In the genomic region with DNA sequence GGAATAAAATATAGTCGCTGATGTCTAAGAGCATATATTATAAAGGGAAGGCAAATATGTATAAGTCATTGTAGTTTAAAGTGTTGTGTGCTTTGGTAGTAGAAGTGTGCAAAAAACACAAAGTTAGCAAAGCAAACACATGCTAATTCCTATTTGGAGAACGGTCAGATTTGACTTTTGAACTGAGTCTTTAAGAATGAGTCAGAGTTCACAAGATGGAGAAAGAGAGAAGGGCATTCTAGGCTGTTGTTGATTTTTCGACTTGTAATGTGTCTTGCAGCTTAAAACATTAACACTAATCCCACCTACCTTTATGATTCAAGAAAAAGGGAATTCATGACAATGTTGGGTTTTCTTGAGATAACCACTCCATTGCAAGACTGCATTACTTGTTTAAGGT, we compare ENCODE assay signal across 24 cellular contexts.
DNase-seq lines count a peak whose midpoint lies in the region; ATAC-seq, FAIRE-seq and TF ChIP-seq lines count a peak whose summit lies in the region.
"Had no signal": no experiment of that assay in that cellular context is flagged by ENCODE, and none has a peak within 500 bp of the region (broad histone marks: within the 10 kb centered on the region; RNA-seq: fewer than 3 reads in every experiment).

No MANE protein-coding gene starts in this region.

- H3K9ac ChIP-seq in endothelial cell of umbilical vein (replicated peaks; ENCODE audit: extremely low read depth, insufficient read depth, low read length): no peak overlapping the region

- no peak overlapping the region for H2AFZ ChIP-seq in endothelial cell of umbilical vein (ENCODE audit: low read depth, low read length)

- POLR2A ChIA-PET in endothelial cell of umbilical vein (lab: Charles Lee): no interaction called here

- H3K27me3 ChIP-seq in endothelial cell of umbilical vein (ENCODE audit: control insufficient read depth in 2 of 2, insufficient read depth in 2 of 2, low read length in 2 of 2) (no peaks in the 10 kb centered on the region), sigmoid colon (no peaks in the 10 kb centered on the region)

- 50 to 82% methylated on average over 3 of the region's 3 CpGs for WGBS in sigmoid colon, 2 donors

- DNase-seq in EH (ENCODE audit: low read depth) (peak; percentile 61), NCI-H460 (ENCODE audit: extremely low read depth, low read depth) (peak; percentile 13), endothelial cell of umbilical vein (ENCODE audit: low read depth, low spot score) (no peak), sigmoid colon (no peak), H54 (ENCODE audit: insufficient read length, low spot score) (no peak), NCI-H2196 treated with DMSO at 0.1 percent for 48 hours (lab: John Stamatoyannopoulos, UW; ENCODE audit: unreplicated experiment) (no peak), HK-2 (ENCODE audit: unreplicated experiment) (no peak)
- DNase-seq: activated CD4-positive, alpha-beta T cell treated with anti-CD3 and anti-CD28 coated beads, Interleukin-2, amount 50 U/mL, for 48 hours; activated CD4-positive, CD25-positive, alpha-beta regulatory T cell; activated effector memory CD4-positive, alpha-beta T cell treated with Interleukin-2 at 50 U/mL for 16 hours; C1 segment of cervical spinal cord; Calu3; cortex of kidney; endodermal cell; head of caudate nucleus; left colon; mesendoderm; naive thymus-derived CD4-positive, alpha-beta T cell; NCI-H1436; NCI-H526 treated with DMSO at 0.1 percent for 48 hours; retina; T-helper 9 cell had no signal

- no peaks in the 10 kb centered on the region for H3K9me1 ChIP-seq in endothelial cell of umbilical vein (replicated peaks; ENCODE audit: control insufficient read depth, extremely low read depth, insufficient read depth, low read length)

- no peak overlapping the region for H3K4me3 ChIP-seq in endothelial cell of umbilical vein (replicated peaks in 1 of 3; ENCODE audit: insufficient read depth in 1 of 3, low read depth in 1 of 3, low read length in 3 of 3)
- H3K4me3 ChIP-seq in sigmoid colon: no peak overlapping the region

- H3K27ac ChIP-seq in endothelial cell of umbilical vein (ENCODE audit: insufficient read depth, low read depth, low read length) (peak overlapping the region; percentile 82), sigmoid colon (peak overlapping the region in 3 of 4 donors; percentile 78 to 81 (median 80))
- H3K27ac ChIP-seq: RWPE1 had no signal

- H3K4me1 ChIP-seq in endothelial cell of umbilical vein (ENCODE audit: control insufficient read depth, extremely low read depth, insufficient read depth, low read length): peaks cover 99% of the 10 kb centered on the region
- H3K4me1 ChIP-seq in sigmoid colon: peaks cover 0 to 85% (median 75%) of the 10 kb centered on the region in 4 donors

- H4K20me1 ChIP-seq in endothelial cell of umbilical vein (replicated peaks; ENCODE audit: control insufficient read depth, extremely low read depth, insufficient read depth, low read length): no peaks in the 10 kb centered on the region

- ATAC-seq in HG03095 (IDR thresholded peaks at IDR 0.05; ENCODE audit: unreplicated experiment): no peak
- ATAC-seq: left colon; naive thymus-derived CD4-positive, alpha-beta T cell had no signal

- no peak for TF ChIP-seq EP300 in sigmoid colon (IDR thresholded peaks at IDR 0.05)

- peaks cover 17 to 30% of the 10 kb centered on the region in 2 experiments for H3K36me3 ChIP-seq in endothelial cell of umbilical vein (ENCODE audit: control insufficient read depth in 2 of 2, extremely low read depth in 1 of 2, insufficient read depth in 2 of 2, low read length in 2 of 2)
- no peaks in the 10 kb centered on the region for H3K36me3 ChIP-seq in sigmoid colon

- peaks cover 83% of the 10 kb centered on the region for H3K79me2 ChIP-seq in endothelial cell of umbilical vein (ENCODE audit: control insufficient read depth, insufficient read depth, low read length)

- FAIRE-seq in endothelial cell of umbilical vein (lab: Jason Lieb, UNC) (no peak), H54 (lab: Jason Lieb, UNC) (no peak)

- H3K4me2 ChIP-seq in endothelial cell of umbilical vein (ENCODE audit: insufficient read depth, low read length): no peak overlapping the region

- H3K9me3 ChIP-seq in endothelial cell of umbilical vein (replicated peaks; ENCODE audit: control insufficient read depth, insufficient read depth, low read length): no peaks in the 10 kb centered on the region
- no peaks in the 10 kb centered on the region for H3K9me3 ChIP-seq in sigmoid colon

- dilution Hi-C loops in endothelial cell of umbilical vein (cut with MboI; ENCODE audit: extremely low pct_ligation_motif_present, low sequenced_read_pairs): no loop called here

- BruUV-seq in endothelial cell of umbilical vein (replicated peaks; lab: Mats Ljungman, UMichigan): no TSS peak

- CTCF ChIA-PET in endothelial cell of umbilical vein (lab: Charles Lee): interaction anchor here (2.7 kb wide), 1 partner anchor 41 kb away, joined by 8 read pairs; no protein-coding TSS in a partner anchor

- intact Hi-C loops in endothelial cell of umbilical vein (cut with micrococcal nuclease) (no loop called here), sigmoid colon (cut with DNase I) (no loop called here)

- TF ChIP-seq POLR2A in endothelial cell of umbilical vein (IDR thresholded peaks at IDR 0.05; ENCODE audit: low read depth, low read length): no peak
- no peak for TF ChIP-seq POLR2A in sigmoid colon (IDR thresholded peaks at IDR 0.05)
- no peak for TF ChIP-seq POLR2A in H54 (IDR thresholded peaks at IDR 0.05; ENCODE audit: low read depth, low read length)

- TF ChIP-seq CTCF in endothelial cell of umbilical vein (IDR thresholded peaks at IDR 0.05; ENCODE audit: extremely low read depth in 1 of 2, insufficient read depth in 1 of 2, low read depth in 1 of 2, low read length in 2 of 2): no peak
- no peak for TF ChIP-seq CTCF in sigmoid colon (IDR thresholded peaks at IDR 0.05)

TF ChIP-seq in endothelial cell of umbilical vein, 7 proteins besides CTCF, POLR2A, EP300 and RAD21:
- TF ChIP-seq POLR2AphosphoS5 (IDR thresholded peaks at IDR 0.05; ENCODE audit: insufficient read depth, low read depth, low read length): no peak
- TF ChIP-seq JUN (IDR thresholded peaks at IDR 0.05; ENCODE audit: borderline replicate concordance, insufficient read depth, insufficient read length, low read depth): no peak
- TF ChIP-seq EZH2 (IDR thresholded peaks at IDR 0.05; ENCODE audit: borderline replicate concordance, low read depth, low read length, severe bottlenecking): no peak
- no peak for TF ChIP-seq MYC (IDR thresholded peaks at IDR 0.05; ENCODE audit: low read depth, low read length)
- TF ChIP-seq GATA2 (IDR thresholded peaks at IDR 0.05; ENCODE audit: insufficient read depth, insufficient read length, low read depth, low read length): no peak
- TF ChIP-seq, protein P1, sequence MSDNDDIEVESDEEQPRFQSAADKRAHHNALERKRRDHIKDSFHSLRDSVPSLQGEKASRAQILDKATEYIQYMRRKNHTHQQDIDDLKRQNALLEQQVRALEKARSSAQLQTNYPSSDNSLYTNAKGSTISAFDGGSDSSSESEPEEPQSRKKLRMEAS (IDR thresholded peaks at IDR 0.05; ENCODE audit: insufficient read depth, insufficient read length): no peak
- peak; percentile 20 for TF ChIP-seq FOS (IDR thresholded peaks at IDR 0.05; ENCODE audit: borderline replicate concordance, insufficient read depth, low read length)

Comparison
In these comparisons a context has a peak if more than half of its experiments do, and no peak if none do; other contexts are left out.
1. DNase-seq: peak in EH (single experiment) and NCI-H460 (single experiment); none in endothelial cell of umbilical vein (single experiment), sigmoid colon (single experiment), H54 (single experiment), NCI-H2196 treated with DMSO at 0.1 percent for 48 hours (single experiment) and HK-2 (single experiment).